In the genomic region with DNA sequence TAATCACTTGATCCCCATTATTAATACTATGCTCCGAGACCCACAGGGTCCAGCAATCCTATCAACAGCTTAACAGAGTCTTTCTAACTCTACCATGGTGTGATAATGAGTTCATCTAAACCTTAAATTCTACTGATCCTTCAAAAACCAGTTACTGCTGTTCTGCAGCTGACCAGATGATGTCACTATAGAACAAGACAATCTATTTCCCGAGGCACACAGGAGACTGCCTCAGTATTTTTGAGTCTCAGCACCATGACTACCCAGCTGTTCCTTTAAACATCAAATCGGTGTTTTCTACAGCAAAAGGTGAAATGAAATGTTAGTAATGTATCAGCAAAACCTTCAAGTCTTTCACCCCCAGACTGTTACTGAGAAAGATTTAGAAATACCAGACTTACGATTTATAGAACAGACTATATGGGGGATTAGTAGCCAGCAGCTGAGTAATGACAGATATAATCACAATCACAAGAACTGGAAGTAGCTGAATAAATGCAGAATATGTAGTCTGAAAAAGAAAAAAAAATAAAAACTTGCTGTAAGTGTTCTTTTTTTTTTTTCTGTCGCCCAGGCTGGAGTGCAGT, we compare ENCODE assay signal across 8 cellular contexts. TPM values are rescaled to one million over a fixed set of nuclear protein-coding genes. Genes with fewer than 3 reads are reported as not detected.
DNase-seq lines count a peak whose midpoint lies in the region; ATAC-seq and TF ChIP-seq lines count a peak whose summit lies in the region.

No MANE protein-coding gene starts in this region.

- intact Hi-C loops in activated CD4-positive, alpha-beta T cell treated with anti-CD3 and anti-CD28 coated beads, Interleukin-2, amount 10 ng/mL, durations not matched to agents 24 days and 14 days (cut with micrococcal nuclease): loop anchor here (1.0 to 2.0 kb wide), 5 partner anchors 8 to 91 kb away; partner anchors contain the start of genes DNAJC18 and STING1
- intact Hi-C loops in esophagus squamous epithelium (cut with DNase I): loop anchor here (5.0 kb wide), 1 partner anchor 90 kb away; no protein-coding TSS in a partner anchor
- intact Hi-C loops in natural killer cell (cut with micrococcal nuclease): loop anchor here (1.0 kb wide), 1 partner anchor 91 kb away; no protein-coding TSS in a partner anchor

- H3K27me3 ChIP-seq in esophagus squamous epithelium: no peaks in the 10 kb centered on the region

- peak; percentile 63 to 87 (median 74) for TF ChIP-seq CTCF in esophagus squamous epithelium (IDR thresholded peaks at IDR 0.05)
- peak; percentile 96 for TF ChIP-seq CTCF in natural killer cell (IDR thresholded peaks at IDR 0.05)

- peak; percentile 56 for DNase-seq in activated gamma-delta T cell treated with Interleukin-2 at 50 U/mL for 16 hours
- no peak for DNase-seq in activated gamma-delta T cell (lab: John Stamatoyannopoulos, UW)
- peak; percentile 66 to 83 for DNase-seq in NCI-H526 (lab: John Stamatoyannopoulos, UW)
- peak; percentile 91 for DNase-seq in activated CD4-positive, alpha-beta T cell treated with anti-CD3 and anti-CD28 coated beads, Interleukin-2, amount 10 ng/mL, durations not matched to agents 24 days and 14 days
- no peak for DNase-seq in esophagus squamous epithelium (lab: John Stamatoyannopoulos, UW)
- DNase-seq in natural killer cell: no peak

- peaks cover 0 to 29% (median 8%) of the 10 kb centered on the region in 3 donors for H3K4me1 ChIP-seq in esophagus squamous epithelium

- no peak overlapping the region for H3K4me3 Mint-ChIP-seq in activated CD4-positive, alpha-beta T cell treated with anti-CD3 and anti-CD28 coated beads, Interleukin-2, amount 10 ng/mL, durations not matched to agents 24 days and 14 days
- H3K4me3 Mint-ChIP-seq in natural killer cell: no peak overlapping the region

- WGBS in esophagus squamous epithelium, 2 donors: 33 to 42% methylated on average over 5 of the region's 5 CpGs

- no peak overlapping the region for H3K4me3 ChIP-seq in esophagus squamous epithelium

- ATAC-seq in HG03135 (IDR thresholded peaks at IDR 0.05; ENCODE audit: unreplicated experiment): peak; percentile 79
- peak; percentile 92 to 100 (median 99) for ATAC-seq in natural killer cell
- ATAC-seq in HG02588 (IDR thresholded peaks at IDR 0.05; ENCODE audit: unreplicated experiment): no peak

- H3K9me3 ChIP-seq in esophagus squamous epithelium: no peaks in the 10 kb centered on the region

- peaks cover 32% of the 10 kb centered on the region for H3K4me1 Mint-ChIP-seq in activated CD4-positive, alpha-beta T cell treated with anti-CD3 and anti-CD28 coated beads, Interleukin-2, amount 10 ng/mL, durations not matched to agents 24 days and 14 days
- H3K4me1 Mint-ChIP-seq in natural killer cell: peaks cover 6 to 7% of the 10 kb centered on the region in 2 donors

- H3K27ac ChIP-seq in esophagus squamous epithelium: no peak overlapping the region

- peak overlapping the region; percentile 62 for H3K27ac Mint-ChIP-seq in activated CD4-positive, alpha-beta T cell treated with anti-CD3 and anti-CD28 coated beads, Interleukin-2, amount 10 ng/mL, durations not matched to agents 24 days and 14 days
- H3K27ac Mint-ChIP-seq in natural killer cell: peak overlapping the region in 1 of 2 donors; percentile 52

- no peaks in the 10 kb centered on the region for H3K9me3 Mint-ChIP-seq in activated CD4-positive, alpha-beta T cell treated with anti-CD3 and anti-CD28 coated beads, Interleukin-2, amount 10 ng/mL, durations not matched to agents 24 days and 14 days
- no peaks in the 10 kb centered on the region for H3K9me3 Mint-ChIP-seq in natural killer cell

- H3K27me3 Mint-ChIP-seq in activated CD4-positive, alpha-beta T cell treated with anti-CD3 and anti-CD28 coated beads, Interleukin-2, amount 10 ng/mL, durations not matched to agents 24 days and 14 days: no peaks in the 10 kb centered on the region
- no peaks in the 10 kb centered on the region for H3K27me3 Mint-ChIP-seq in natural killer cell (ENCODE audit: low read depth in 2 of 2)

- peaks cover 0 to 58% (median 0%) of the 10 kb centered on the region in 3 donors for H3K36me3 ChIP-seq in esophagus squamous epithelium

- peaks cover 49% of the 10 kb centered on the region for H3K36me3 Mint-ChIP-seq in activated CD4-positive, alpha-beta T cell treated with anti-CD3 and anti-CD28 coated beads, Interleukin-2, amount 10 ng/mL, durations not matched to agents 24 days and 14 days (ENCODE audit: low read depth)
- peaks cover 7% of the 10 kb centered on the region for H3K36me3 Mint-ChIP-seq in natural killer cell

- no peak for TF ChIP-seq POLR2A in esophagus squamous epithelium (IDR thresholded peaks at IDR 0.05)

RNA-seq across cellular contexts. Expression of gene DNAJC18, which starts 16.9 kb away (rescaled TPM):
- 34.2 and 38.6 TPM in 2 replicates for total RNA-seq in activated CD4-positive, alpha-beta T cell treated with anti-CD3 and anti-CD28 coated beads, Interleukin-2, amount 10 ng/mL, durations not matched to agents 24 days and 14 days
- total RNA-seq in esophagus squamous epithelium (1 to 10 TPM in 3 of 4 donors, under 1 TPM in 1; 0.53 to 6.9 (median 3.9) TPM), natural killer cell (1 to 10 TPM; 2.9 to 4.9 (median 3.6) TPM)

RNA-seq across cellular contexts. Expression of gene SPATA24, which starts 18.5 kb away (rescaled TPM):
- 4.2 TPM in 2 replicates for total RNA-seq in activated CD4-positive, alpha-beta T cell treated with anti-CD3 and anti-CD28 coated beads, Interleukin-2, amount 10 ng/mL, durations not matched to agents 24 days and 14 days
- 1 to 10 TPM; 1.5 to 5.9 (median 5.5) TPM for total RNA-seq in esophagus squamous epithelium
- 1 to 10 TPM; 1.6 to 2.9 (median 2.7) TPM for total RNA-seq in natural killer cell

RNA-seq across cellular contexts. Expression of gene PROB1, which starts 27.5 kb away (rescaled TPM):
- 8.4 and 9.2 TPM in 2 replicates for total RNA-seq in activated CD4-positive, alpha-beta T cell treated with anti-CD3 and anti-CD28 coated beads, Interleukin-2, amount 10 ng/mL, durations not matched to agents 24 days and 14 days
- total RNA-seq in esophagus squamous epithelium: 1 to 10 TPM in 3 of 4 donors, under 1 TPM in 1; 0.95 to 1.8 (median 1.0) TPM
- 1 to 10 TPM in 1 of 3 donors, under 1 TPM in 2; 0.91 to 1.0 (median 0.96) TPM for total RNA-seq in natural killer cell

RNA-seq across cellular contexts. Expression of gene MZB1, which starts 32.7 kb away (rescaled TPM):
- total RNA-seq in activated CD4-positive, alpha-beta T cell treated with anti-CD3 and anti-CD28 coated beads, Interleukin-2, amount 10 ng/mL, durations not matched to agents 24 days and 14 days: 28.3 and 29.1 TPM in 2 replicates
- total RNA-seq in esophagus squamous epithelium: 10 to 100 TPM in 1 of 4 donors, 1 to 10 TPM in 1, under 1 TPM in 2; 0.49 to 11.0 (median 2.0) TPM
- total RNA-seq in natural killer cell: 10 to 100 TPM in 1 of 3 donors, 1 to 10 TPM in 2; 2.0 to 60.0 (median 2.8) TPM

RNA-seq across cellular contexts. Expression of gene SLC23A1, which starts 39.3 kb away (rescaled TPM):
- total RNA-seq in activated CD4-positive, alpha-beta T cell treated with anti-CD3 and anti-CD28 coated beads, Interleukin-2, amount 10 ng/mL, durations not matched to agents 24 days and 14 days: 1.8 and 2.1 TPM in 2 replicates
- 1 to 10 TPM in 1 of 4 donors, not detected in 3; 6.4 TPM for total RNA-seq in esophagus squamous epithelium
- total RNA-seq in natural killer cell: not detected

Comparison
In these comparisons a context has a peak if more than half of its experiments do, and no peak if none do; other contexts are left out.
1. DNase-seq: peak in activated gamma-delta T cell treated with Interleukin-2 at 50 U/mL for 16 hours (single experiment), NCI-H526 (2 of 2) and activated CD4-positive, alpha-beta T cell treated with anti-CD3 and anti-CD28 coated beads, Interleukin-2, amount 10 ng/mL, durations not matched to agents 24 days and 14 days (single experiment); none in activated gamma-delta T cell (single experiment), esophagus squamous epithelium (single experiment) and natural killer cell (single experiment).